ENCODE assay signal across 8 cellular contexts in the genomic region with DNA sequence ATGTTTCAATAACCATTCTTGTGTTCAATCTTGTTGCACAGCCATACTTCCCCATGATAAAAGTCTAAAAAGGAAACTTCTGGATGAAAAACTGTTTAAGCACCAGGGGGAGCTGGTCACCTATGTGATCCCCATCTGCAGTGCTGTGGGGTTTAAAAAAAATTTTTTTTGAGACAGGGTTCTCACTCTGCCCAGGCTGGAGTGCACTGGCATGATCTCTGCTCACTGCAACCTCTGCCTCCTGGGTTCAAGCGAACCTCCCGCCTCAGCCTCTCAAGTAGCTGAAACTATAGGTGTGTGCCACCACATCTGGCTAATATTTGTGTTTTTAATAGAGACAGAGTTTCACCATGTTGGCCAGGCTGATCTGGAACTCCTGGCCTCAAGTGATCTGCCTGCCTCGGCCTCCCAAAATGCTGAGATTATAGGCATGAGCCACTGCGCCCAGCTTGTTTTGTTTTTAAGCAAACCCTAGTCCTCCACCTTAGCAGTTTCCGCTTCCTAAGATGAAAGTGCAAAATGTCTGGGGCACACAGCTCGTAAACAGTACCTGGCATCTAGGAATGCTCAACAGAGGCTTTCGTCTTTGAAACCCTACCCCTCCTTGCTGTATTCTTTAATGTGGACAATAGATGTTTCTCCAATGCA. TPM values are rescaled to one million over a fixed set of nuclear protein-coding genes. Genes with fewer than 3 reads are reported as not detected.
DNase-seq lines count a peak whose midpoint lies in the region; ATAC-seq and TF ChIP-seq lines count a peak whose summit lies in the region.

No MANE protein-coding gene starts in this region.

- H3K4me1 ChIP-seq in OCI-LY3 (ENCODE audit: low read length) (peaks cover 32% of the 10 kb centered on the region), adrenal gland (replicated peaks in 1 of 2) (no peaks in the 10 kb centered on the region), thoracic aorta (ENCODE audit: control insufficient read depth in 1 of 2, low read depth in 2 of 2) (no peaks in the 10 kb centered on the region)

- 0 out of 2 replicates have a peak overlapping the region, but pooled peaks have one; percentile 12 for H3K4me2 ChIP-seq in OCI-LY3 (ENCODE audit: low read length)

- no peak overlapping the region; the same call in 1 of the 2 replicates for H2AFZ ChIP-seq in OCI-LY3 (ENCODE audit: low read depth, low read length)

- H3K27ac ChIP-seq in OCI-LY3 (ENCODE audit: low read length) (no peak overlapping the region), adrenal gland (no peak overlapping the region), thoracic aorta (no peak overlapping the region)

- no peaks in the 10 kb centered on the region for H3K79me2 ChIP-seq in OCI-LY3 (ENCODE audit: low read length)

- intact Hi-C loops in adrenal gland (cut with DNase I) = loop anchor here in 1 of 2 donors (5.0 to 10.0 kb wide), 2 partner anchors 197 to 1209 kb away; partner anchors contain the start of genes ABCC12 and NETO2

- ATAC-seq in HG03196 (IDR thresholded peaks at IDR 0.05; ENCODE audit: unreplicated experiment) = peak; percentile 46
- ATAC-seq in thoracic aorta (ENCODE audit: insufficient number of reproducible peaks, low FRiP score, low read depth) = no peak
- ATAC-seq in GM18505 (IDR thresholded peaks at IDR 0.05; ENCODE audit: unreplicated experiment) = no peak

- H3K27me3 ChIP-seq in OCI-LY3 (ENCODE audit: low read depth, low read length) (no peaks in the 10 kb centered on the region), adrenal gland (no peaks in the 10 kb centered on the region), thoracic aorta (replicated peaks; ENCODE audit: insufficient read depth) (no peaks in the 10 kb centered on the region)

- TF ChIP-seq CTCF in GM12875 (IDR thresholded peaks at IDR 0.05; ENCODE audit: borderline replicate concordance, insufficient read depth, low read depth, low read length) (peak; percentile 49; the same call in 1 of the 2 replicates), OCI-LY3 (IDR thresholded peaks at IDR 0.05; ENCODE audit: low read depth, low read length) (peak; percentile 81), adrenal gland (IDR thresholded peaks at IDR 0.05) (peak; percentile 42 to 70 (median 62)), thoracic aorta (IDR thresholded peaks at IDR 0.05) (peak; percentile 37)

- TF ChIP-seq POLR2A in adrenal gland (IDR thresholded peaks at IDR 0.05) (no peak), GM18505 (IDR thresholded peaks at IDR 0.05; ENCODE audit: borderline replicate concordance, extremely low read depth, insufficient read depth, insufficient read length) (no peak)

- H3K4me3 ChIP-seq in GM12875 (ENCODE audit: low read depth, low read length) (no peak overlapping the region), OCI-LY3 (ENCODE audit: low read length) (no peak overlapping the region), adrenal gland (no peak overlapping the region), thoracic aorta (no peak overlapping the region)

- WGBS in adrenal gland, 4 donors = 77 to 84% (median 80%) methylated on average over 7 of the region's 7 CpGs

- H4K20me1 ChIP-seq in OCI-LY3 (ENCODE audit: insufficient read depth, low read length) = no peaks in the 10 kb centered on the region

- no peak overlapping the region for H3K9ac ChIP-seq in OCI-LY3 (ENCODE audit: low read length)

- no peaks in the 10 kb centered on the region for H3K9me3 ChIP-seq in OCI-LY3 (ENCODE audit: insufficient read depth, low read length)
- H3K9me3 ChIP-seq in adrenal gland (replicated peaks in 1 of 3) = no peaks in the 10 kb centered on the region
- H3K9me3 ChIP-seq in thoracic aorta = no peaks in the 10 kb centered on the region

- DNase-seq in AG08395 (ENCODE audit: low spot score) (peak; percentile 66), adrenal gland (peak in 4 of 7 donors; percentile 28 to 55 (median 38)), kidney glomerular epithelial cell (lab: John Stamatoyannopoulos, UW) (peak; percentile 5), thoracic aorta (ENCODE audit: low spot score) (no peak)

- H3K36me3 ChIP-seq in OCI-LY3 (replicated peaks; ENCODE audit: low read depth, low read length) = no peaks in the 10 kb centered on the region
- no peaks in the 10 kb centered on the region for H3K36me3 ChIP-seq in adrenal gland (replicated peaks in 1 of 2)
- H3K36me3 ChIP-seq in thoracic aorta = no peaks in the 10 kb centered on the region

RNA-seq across cellular contexts. Expression of gene DNAJA2, which starts 25.4 kb away (rescaled TPM):
- total RNA-seq in adrenal gland (10 to 100 TPM; 48.6 to 80.1 (median 71.4) TPM), thoracic aorta (10 to 100 TPM; 35.1 to 39.6 TPM)
- 10 to 100 TPM; 34.7 to 81.6 (median 35.7) TPM for polyA plus RNA-seq in adrenal gland
